ENCODE assay signal across 14 cellular contexts in genomic region chr3:183734750-183735284, GRCh38. TPM values are rescaled to one million over a fixed set of nuclear protein-coding genes. Genes with fewer than 3 reads are reported as not detected.
DNase-seq lines count a peak whose midpoint lies in the region; TF ChIP-seq lines count a peak whose summit lies in the region.
"Had no signal": no experiment of that assay in that cellular context is flagged by ENCODE, and none has a peak within 500 bp of the region (broad histone marks: within the 10 kb centered on the region; RNA-seq: fewer than 3 reads in every experiment).

No MANE protein-coding gene starts in this region.

- 98% methylated on average over 3 of the region's 3 CpGs for WGBS in smooth muscle cell (ENCODE audit: low lambda C conversion rate)

- H4K20me1 ChIP-seq in smooth muscle cell (ENCODE audit: low read depth), result peaks cover 24% of the 10 kb centered on the region

- TF ChIP-seq CTCF in HFFc6 (IDR thresholded peaks at IDR 0.05) (no peak), cardiac fibroblast (IDR thresholded peaks at IDR 0.05; ENCODE audit: low read depth, low read length) (no peak), smooth muscle cell (IDR thresholded peaks at IDR 0.05; ENCODE audit: borderline replicate concordance, insufficient read depth, poor library complexity, severe bottlenecking) (no peak), A673 (conservative IDR thresholded peaks at IDR 0.05; ENCODE audit: low read depth, low read length) (no peak), foreskin fibroblast (IDR thresholded peaks at IDR 0.05; ENCODE audit: low read depth, low read length) (no peak)

- peak overlapping the region; percentile 59 for H3K27ac Mint-ChIP-seq in HFFc6
- H3K27ac Mint-ChIP-seq: B cell; CD4-positive, CD25-positive, alpha-beta regulatory T cell had no signal

- POLR2A ChIA-PET in A673 (lab: Charles Lee; ENCODE audit: low non-redundant PET), result interaction anchor here (0.6 kb wide), 1 partner anchor 33 kb away, joined by 3 read pairs; no protein-coding TSS in a partner anchor

- H3K79me2 ChIP-seq in smooth muscle cell (ENCODE audit: low read depth), result peaks cover 4% of the 10 kb centered on the region

- intact Hi-C loops in A673 (cut with micrococcal nuclease; ENCODE audit: unreplicated experiment), result no loop called here

- H3K9me3 ChIP-seq in smooth muscle cell (replicated peaks; ENCODE audit: low read depth) (no peaks in the 10 kb centered on the region), A673 (ENCODE audit: low read depth, low read length, poor library complexity, severe bottlenecking) (no peaks in the 10 kb centered on the region)
- H3K9me3 ChIP-seq: Peyer's patch had no signal

- H3K9ac ChIP-seq in smooth muscle cell (ENCODE audit: low read depth), result no peak overlapping the region
- H3K9ac ChIP-seq: KMS-11 had no signal

- BruUV-seq in A673 (replicated peaks; lab: Mats Ljungman, UMichigan), result no TSS peak

- no peaks in the 10 kb centered on the region for H3F3A ChIP-seq in smooth muscle cell (ENCODE audit: low read depth)

- no peak for DNase-seq in HFFc6
- peak; percentile 19 to 52 for DNase-seq in cardiac fibroblast (ENCODE audit: low read depth in 2 of 2)
- DNase-seq in glomerular endothelial cell (ENCODE audit: extremely low read depth, low read depth, low spot score), result peak; percentile 52
- no peak for DNase-seq in smooth muscle cell (lab: John Stamatoyannopoulos, UW; ENCODE audit: unreplicated experiment)
- DNase-seq in A673 (ENCODE audit: low spot score), result no peak
- no peak for DNase-seq in foreskin fibroblast
- DNase-seq in SK-N-DZ (ENCODE audit: low spot score), result no peak
- DNase-seq: CD4-positive, CD25-positive, alpha-beta regulatory T cell; NCI-H1436 treated with DMSO at 0.1 percent for 48 hours; NCI-H2081; NCI-H524; Peyer's patch had no signal

- H3K4me1 ChIP-seq in smooth muscle cell (ENCODE audit: low read depth), result no peaks in the 10 kb centered on the region
- no peaks in the 10 kb centered on the region for H3K4me1 ChIP-seq in A673 (ENCODE audit: insufficient read depth, low read length, poor library complexity, severe bottlenecking)
- H3K4me1 ChIP-seq: Peyer's patch had no signal

- CTCF ChIA-PET in A673 (lab: Charles Lee), result no interaction called here

- H3K4me3 ChIP-seq in cardiac fibroblast (replicated peaks in 1 of 2; ENCODE audit: low read depth in 2 of 2, low read length in 2 of 2) (no peak overlapping the region), smooth muscle cell (no peak overlapping the region), A673 (ENCODE audit: low read depth, low read length, poor library complexity, severe bottlenecking) (no peak overlapping the region), foreskin fibroblast (ENCODE audit: low read depth in 1 of 2, low read length in 2 of 2) (peak overlapping the region in 1 of 2 donors; percentile 21)
- H3K4me3 ChIP-seq: Peyer's patch had no signal

- no peak overlapping the region for H3K4me3 Mint-ChIP-seq in HFFc6
- H3K4me3 Mint-ChIP-seq: B cell; CD4-positive, CD25-positive, alpha-beta regulatory T cell had no signal

- no peaks in the 10 kb centered on the region for H3K9me3 Mint-ChIP-seq in HFFc6

- peaks cover 24% of the 10 kb centered on the region for H3K4me1 Mint-ChIP-seq in HFFc6 (ENCODE audit: low read depth)
- H3K4me1 Mint-ChIP-seq: B cell had no signal

- H3K27ac ChIP-seq in smooth muscle cell (ENCODE audit: low read depth) (peak overlapping the region; percentile 12), A673 (ENCODE audit: low read depth, low read length, poor library complexity, severe bottlenecking) (no peak overlapping the region)
- H3K27ac ChIP-seq: KMS-11, Peyer's patch had no signal

- H3K27me3 ChIP-seq in smooth muscle cell (ENCODE audit: low read depth) (no peaks in the 10 kb centered on the region), A673 (replicated peaks; ENCODE audit: insufficient read depth, low read depth, low read length, poor library complexity) (no peaks in the 10 kb centered on the region)
- H3K27me3 ChIP-seq: Peyer's patch had no signal

- no peaks in the 10 kb centered on the region for H3K27me3 Mint-ChIP-seq in HFFc6 (ENCODE audit: insufficient read depth)
- H3K27me3 Mint-ChIP-seq: B cell; CD4-positive, CD25-positive, alpha-beta regulatory T cell had no signal

- H2AFZ ChIP-seq in smooth muscle cell (ENCODE audit: low read depth), result no peak overlapping the region

- H3K36me3 Mint-ChIP-seq in HFFc6 (ENCODE audit: low read depth), result peaks cover 54% of the 10 kb centered on the region

- H3K36me3 ChIP-seq in smooth muscle cell (ENCODE audit: low read depth) (peaks cover 10% of the 10 kb centered on the region), A673 (ENCODE audit: insufficient read depth, low read length, poor library complexity, severe bottlenecking) (peaks cover 60% of the 10 kb centered on the region)

- no peak overlapping the region for H3K4me2 ChIP-seq in smooth muscle cell
- H3K4me2 ChIP-seq: KMS-11 had no signal

RNA-seq across cellular contexts. Expression of gene YEATS2, which starts 37.2 kb away (rescaled TPM):
- 10 to 100 TPM; 19.0 to 24.6 (median 20.7) TPM for total RNA-seq in HFFc6 (2021; fragmentation: NEBNext Ultra II Directional; extraction: Animal tissue kit (Norgen Biotek cat#: 25700))
- 36.3 and 54.5 TPM in 2 replicates for total RNA-seq in glomerular endothelial cell
- 30.4 and 56.0 TPM in 2 replicates for total RNA-seq in smooth muscle cell
- polyA plus RNA-seq in smooth muscle cell, result 19.9 and 22.3 TPM in 2 replicates
- total RNA-seq in A673 (2021), result 39.9 and 40.7 TPM in 2 replicates
- polyA plus RNA-seq in SK-N-DZ (2014; cell fraction: cytosol; rRNA removed), result 50.2 and 63.6 TPM in 2 replicates
- polyA plus RNA-seq in SK-N-DZ (2014; cell fraction: nucleus; rRNA removed), result 60.2 and 75.8 TPM in 2 replicates

Comparison
In these comparisons a context has a peak if more than half of its experiments do, and no peak if none do; other contexts are left out.
1. DNase-seq: peak in cardiac fibroblast (2 of 2) and glomerular endothelial cell (single experiment); none in HFFc6 (single experiment), smooth muscle cell (single experiment), A673 (single experiment), foreskin fibroblast (0 of 2) and SK-N-DZ (single experiment).